In genomic region chr9:133892193-133892920, GRCh38 we compare ENCODE assay signal across 14 cellular contexts.
DNase-seq lines count a peak whose midpoint lies in the region; ATAC-seq, FAIRE-seq and TF ChIP-seq lines count a peak whose summit lies in the region.
"Had no signal": no experiment of that assay in that cellular context is flagged by ENCODE, and none has a peak within 500 bp of the region (broad histone marks: within the 10 kb centered on the region; RNA-seq: fewer than 3 reads in every experiment).

No MANE protein-coding gene starts in this region.

- CTCF ChIA-PET in HEK293 (lab: Yijun Ruan, JAX): no interaction called here

- H3K4me3 ChIP-seq in HEK293 (ENCODE audit: low read depth, low read length): no peak overlapping the region
- H3K4me3 ChIP-seq in body of pancreas: no peak overlapping the region
- H3K4me3 ChIP-seq in pancreas: no peak overlapping the region
- H3K4me3 ChIP-seq: BLaER1 treated with 17β-estradiol and CSF1 and Interleukin-3, amounts not matched to agents 10 nM and 100 nM; K562 had no signal

- no peaks in the 10 kb centered on the region for H3K27me3 ChIP-seq in body of pancreas
- no peaks in the 10 kb centered on the region for H3K27me3 ChIP-seq in pancreas
- H3K27me3 ChIP-seq: BLaER1 treated with 17β-estradiol and CSF1 and Interleukin-3, amounts not matched to agents 10 nM and 100 nM had no signal

- WGBS in body of pancreas, 2 donors: 31 to 61% methylated on average over 9 to 17 of the region's 17 CpGs
- 36 to 40% methylated on average over 17 of the region's 17 CpGs for WGBS in pancreas, 2 donors

- H3K27ac ChIP-seq in HEK293 (ENCODE audit: extremely low read depth, low read depth, low read length): no peak overlapping the region
- H3K27ac ChIP-seq in body of pancreas: peak overlapping the region; percentile 21 to 61 (median 34)
- H3K27ac ChIP-seq in pancreas: peak overlapping the region in 2 of 4 donors; percentile 2 to 46
- no peak overlapping the region for H3K27ac ChIP-seq in substantia nigra (ENCODE audit: low read depth, low read length, poor library complexity, severe bottlenecking)
- H3K27ac ChIP-seq: BLaER1 treated with 17β-estradiol and CSF1 and Interleukin-3, amounts not matched to agents 10 nM and 100 nM had no signal

- DNase-seq in NCI-H2171 treated with DMSO at 0.1 percent for 48 hours (lab: John Stamatoyannopoulos, UW) (peak; percentile 72), body of pancreas (no peak), pancreas (peak in 1 of 6 donors; percentile 58), GOT3 (lab: John Stamatoyannopoulos, UW) (no peak), substantia nigra (lab: John Stamatoyannopoulos, UW) (no peak), SW 1271 (lab: John Stamatoyannopoulos, UW) (no peak)
- DNase-seq in activated CD8-positive, alpha-beta memory T cell treated with anti-CD3 and anti-CD28 coated beads, Interleukin-2, amount 50 U/mL, for 4 hours: no peak
- DNase-seq: activated CD8-positive, alpha-beta memory T cell treated with anti-CD3 and anti-CD28 coated beads, Interleukin-2, amount 50 U/mL, for 48 hours; NCI-H2227 treated with DMSO at 0.1 percent for 48 hours; retina had no signal

- intact Hi-C loops in body of pancreas (cut with DNase I): no loop called here
- intact Hi-C loops in pancreas (cut with DNase I): no loop called here

- POLR2A ChIA-PET in HEK293 (lab: Yijun Ruan, JAX): interaction anchor here (1.0 kb wide), 1 partner anchor 98 kb away, joined by 3 read pairs; no protein-coding TSS in a partner anchor

- no peaks in the 10 kb centered on the region for H3K9me3 ChIP-seq in HEK293 (ENCODE audit: control insufficient read depth, insufficient read depth, low read depth, low read length)
- H3K9me3 ChIP-seq in body of pancreas: no peaks in the 10 kb centered on the region
- no peaks in the 10 kb centered on the region for H3K9me3 ChIP-seq in pancreas
- H3K9me3 ChIP-seq: BLaER1 treated with 17β-estradiol and CSF1 and Interleukin-3, amounts not matched to agents 10 nM and 100 nM had no signal

- no peak for TF ChIP-seq POLR2A in body of pancreas (IDR thresholded peaks at IDR 0.05)

- TF ChIP-seq CTCF in HEK293 (tag by site-specific recombination; IDR thresholded peaks at IDR 0.05): no peak
- TF ChIP-seq CTCF in body of pancreas (IDR thresholded peaks at IDR 0.05): no peak
- TF ChIP-seq CTCF in pancreas (IDR thresholded peaks at IDR 0.05): no peak

- H3K36me3 ChIP-seq in HEK293 (ENCODE audit: control insufficient read depth in 2 of 2, insufficient read depth in 1 of 2, low read length in 2 of 2) (no peaks in the 10 kb centered on the region), body of pancreas (replicated peaks in 1 of 2; ENCODE audit: insufficient read depth in 1 of 2, low read depth in 2 of 2) (no peaks in the 10 kb centered on the region), pancreas (no peaks in the 10 kb centered on the region)

- peak; percentile 18 for ATAC-seq in body of pancreas
- peak; percentile 11 to 48 (median 24) for ATAC-seq in pancreas
- ATAC-seq: K562, Right ventricle myocardium inferior had no signal

- H3K4me1 ChIP-seq in HEK293 (ENCODE audit: control insufficient read depth, insufficient read depth, low read length): no peaks in the 10 kb centered on the region
- H3K4me1 ChIP-seq in body of pancreas: peaks cover 26% of the 10 kb centered on the region
- peaks cover 0 to 12% (median 12%) of the 10 kb centered on the region in 3 donors for H3K4me1 ChIP-seq in pancreas

- no peak for FAIRE-seq in pancreas (lab: Jason Lieb, UNC)
- FAIRE-seq: K562 had no signal

TF ChIP-seq in HEK293, 187 proteins besides CTCF, POLR2A, EP300 and RAD21:
- peak; percentile 60 for TF ChIP-seq OSR2 (tag by site-specific recombination; IDR thresholded peaks at IDR 0.05)
- no peak for TF ChIP-seq KLF16 (tag by site-specific recombination; IDR thresholded peaks at IDR 0.05)
- peak; percentile 77 for TF ChIP-seq GLIS1 (tag by site-specific recombination; IDR thresholded peaks at IDR 0.05)
- peak; percentile 63 for TF ChIP-seq ZBTB8A (tag by site-specific recombination; IDR thresholded peaks at IDR 0.05)
- peak; percentile 36; the same call in 1 of the 2 replicates for TF ChIP-seq SP7 (tag by site-specific recombination; IDR thresholded peaks at IDR 0.05)
- TF ChIP-seq KLF17 (tag by site-specific recombination; IDR thresholded peaks at IDR 0.05): peak; percentile 82; the same call in 1 of the 2 replicates
- peak; percentile 79 for TF ChIP-seq ZNF423 (tag by site-specific recombination; IDR thresholded peaks at IDR 0.05)
- TF ChIP-seq ZIC2 (tag by site-specific recombination; IDR thresholded peaks at IDR 0.05): peak; percentile 91
- peak; percentile 73 for TF ChIP-seq EGR2 (tag by site-specific recombination; IDR thresholded peaks at IDR 0.05; ENCODE audit: low read depth)
- no peak for TF ChIP-seq ZNF544 (tag by site-specific recombination; IDR thresholded peaks at IDR 0.05)
- no peak for TF ChIP-seq KLF10 (tag by site-specific recombination; IDR thresholded peaks at IDR 0.05)
- TF ChIP-seq ZFHX2 (tag by site-specific recombination; conservative IDR thresholded peaks at IDR 0.05): peak; percentile 79
- TF ChIP-seq ZNF398 (tag by site-specific recombination; IDR thresholded peaks at IDR 0.05): no peak
- peak; percentile 72; the same call in 1 of the 2 replicates for TF ChIP-seq PATZ1 (tag by site-specific recombination; IDR thresholded peaks at IDR 0.05)
- peak; percentile 89 for TF ChIP-seq WT1 (tag by site-specific recombination; IDR thresholded peaks at IDR 0.05)
- no peak for TF ChIP-seq ZNF76 (tag by site-specific recombination; IDR thresholded peaks at IDR 0.05; ENCODE audit: borderline replicate concordance, low read depth)

Comparison
In these comparisons a context has a peak if more than half of its experiments do, and no peak if none do; other contexts are left out.
1. H3K27ac ChIP-seq: peak in body of pancreas (4 of 4); none in HEK293 (single experiment) and substantia nigra (single experiment).